ENCODE assay signal across 11 cellular contexts in genomic region chr12:11862794-11863193, GRCh38.
DNase-seq lines count a peak whose midpoint lies in the region; ATAC-seq and TF ChIP-seq lines count a peak whose summit lies in the region.
"Had no signal": no experiment of that assay in that cellular context is flagged by ENCODE, and none has a peak within 500 bp of the region (broad histone marks: within the 10 kb centered on the region; RNA-seq: fewer than 3 reads in every experiment).

No MANE protein-coding gene starts in this region.

- H3K4me1 Mint-ChIP-seq in activated naive CD8-positive, alpha-beta T cell treated with anti-CD3 and anti-CD28 coated beads, Interleukin-2, amount 50 U/mL, for 24 hours = peaks cover 19% of the 10 kb centered on the region
- no peaks in the 10 kb centered on the region for H3K4me1 Mint-ChIP-seq in activated naive CD8-positive, alpha-beta T cell treated with anti-CD3 and anti-CD28 coated beads for 36 hours
- H3K4me1 Mint-ChIP-seq in immature natural killer cell = peaks cover 6 to 20% of the 10 kb centered on the region in 2 donors
- H3K4me1 Mint-ChIP-seq in naive thymus-derived CD4-positive, alpha-beta T cell = peaks cover 0 to 43% (median 3%) of the 10 kb centered on the region in 7 donors

- H3K4me3 ChIP-seq in mesenchymal stem cell (ENCODE audit: insufficient read depth in 1 of 2, low read depth in 1 of 2, low read length in 2 of 2) (peak overlapping the region in 1 of 2 experiments; percentile 20), vagina (no peak overlapping the region)
- H3K4me3 ChIP-seq in naive thymus-derived CD4-positive, alpha-beta T cell (ENCODE audit: low read length) = no peak overlapping the region

- no peak overlapping the region for H3K23ac ChIP-seq in mesenchymal stem cell (ENCODE audit: low read length in 2 of 2)

- H2BK5ac ChIP-seq in mesenchymal stem cell (ENCODE audit: low read depth, low read length, poor library complexity, severe bottlenecking) = no peak overlapping the region

- peaks cover 33% of the 10 kb centered on the region for H3K79me1 ChIP-seq in mesenchymal stem cell (replicated peaks; ENCODE audit: low read length, poor library complexity, severe bottlenecking)

- H2BK12ac ChIP-seq in mesenchymal stem cell (ENCODE audit: low read length in 2 of 2) = no peak overlapping the region

- no peak overlapping the region for H3K4ac ChIP-seq in mesenchymal stem cell (ENCODE audit: low read depth in 1 of 2, low read length in 2 of 2)

- H3K36me3 ChIP-seq in mesenchymal stem cell (ENCODE audit: control insufficient read depth in 1 of 2, insufficient read depth in 2 of 2, low read depth in 1 of 2, low read length in 2 of 2) (peaks cover 7 to 26% of the 10 kb centered on the region in 2 experiments), vagina (no peaks in the 10 kb centered on the region)
- peaks cover 0 to 17% (median 0%) of the 10 kb centered on the region in 3 experiments for H3K36me3 ChIP-seq in naive thymus-derived CD4-positive, alpha-beta T cell (ENCODE audit: control insufficient read depth in 2 of 3, insufficient read depth in 3 of 3, low read length in 3 of 3)

- H3K27me3 ChIP-seq in mesenchymal stem cell (ENCODE audit: control insufficient read depth in 1 of 2, insufficient read depth in 1 of 2, low read length in 2 of 2) = no peaks in the 10 kb centered on the region
- H3K27me3 ChIP-seq in vagina = no peaks in the 10 kb centered on the region
- H3K27me3 ChIP-seq in naive thymus-derived CD4-positive, alpha-beta T cell (ENCODE audit: control insufficient read depth in 2 of 2, insufficient read depth in 2 of 2, low read length in 2 of 2) = no peaks in the 10 kb centered on the region

- H2BK120ac ChIP-seq in mesenchymal stem cell (ENCODE audit: low read depth, low read length) = no peak overlapping the region

- no peak overlapping the region for H3K4me2 ChIP-seq in mesenchymal stem cell (ENCODE audit: low read length, poor library complexity, severe bottlenecking)

- no peak overlapping the region for H3K18ac ChIP-seq in mesenchymal stem cell (ENCODE audit: low read depth in 1 of 2, low read length in 2 of 2)

- H3K4me3 Mint-ChIP-seq in activated naive CD8-positive, alpha-beta T cell treated with anti-CD3 and anti-CD28 coated beads, Interleukin-2, amount 50 U/mL, for 24 hours = no peak overlapping the region
- no peak overlapping the region for H3K4me3 Mint-ChIP-seq in activated naive CD8-positive, alpha-beta T cell treated with anti-CD3 and anti-CD28 coated beads for 36 hours
- H3K4me3 Mint-ChIP-seq in immature natural killer cell = no peak overlapping the region
- no peak overlapping the region for H3K4me3 Mint-ChIP-seq in naive thymus-derived CD4-positive, alpha-beta T cell
- H3K4me3 Mint-ChIP-seq: B cell had no signal

- WGBS in mesenchymal stem cell = 51% methylated on average over 4 of the region's 5 CpGs

- intact Hi-C loops in vagina (cut with DNase I) = no loop called here
- intact Hi-C loops in naive thymus-derived CD4-positive, alpha-beta T cell (cut with micrococcal nuclease) = loop anchor here in 1 of 2 donors (2.0 kb wide), 1 partner anchor 14 kb away; no protein-coding TSS in a partner anchor

- DNase-seq in activated naive CD8-positive, alpha-beta T cell treated with anti-CD3 and anti-CD28 coated beads, Interleukin-2, amount 50 U/mL, for 24 hours = no peak
- no peak for DNase-seq in activated naive CD8-positive, alpha-beta T cell treated with anti-CD3 and anti-CD28 coated beads for 36 hours
- DNase-seq in dermis blood vessel endothelial cell (peak; percentile 80), mesenchymal stem cell (peak; percentile 67), vagina (ENCODE audit: extremely low spot score in 2 of 2) (no peak), immature natural killer cell (no peak)
- no peak for DNase-seq in activated naive CD4-positive, alpha-beta T cell (lab: John Stamatoyannopoulos, UW)
- no peak for DNase-seq in naive thymus-derived CD4-positive, alpha-beta T cell
- DNase-seq: NCI-H2227 treated with DMSO at 0.1 percent for 48 hours had no signal

- no peak overlapping the region for H3K14ac ChIP-seq in mesenchymal stem cell (ENCODE audit: low read length in 2 of 2)

- TF ChIP-seq POLR2A in vagina (IDR thresholded peaks at IDR 0.05) = no peak

- H3K36me3 Mint-ChIP-seq in activated naive CD8-positive, alpha-beta T cell treated with anti-CD3 and anti-CD28 coated beads, Interleukin-2, amount 50 U/mL, for 24 hours (ENCODE audit: low read depth) = peaks cover 70% of the 10 kb centered on the region
- peaks cover 73% of the 10 kb centered on the region for H3K36me3 Mint-ChIP-seq in activated naive CD8-positive, alpha-beta T cell treated with anti-CD3 and anti-CD28 coated beads for 36 hours
- H3K36me3 Mint-ChIP-seq in immature natural killer cell = peaks cover 35 to 48% (median 41%) of the 10 kb centered on the region in 3 donors
- H3K36me3 Mint-ChIP-seq in naive thymus-derived CD4-positive, alpha-beta T cell = peaks cover 24 to 93% (median 87%) of the 10 kb centered on the region in 5 donors

- H3K27me3 Mint-ChIP-seq in activated naive CD8-positive, alpha-beta T cell treated with anti-CD3 and anti-CD28 coated beads, Interleukin-2, amount 50 U/mL, for 24 hours = no peaks in the 10 kb centered on the region
- no peaks in the 10 kb centered on the region for H3K27me3 Mint-ChIP-seq in activated naive CD8-positive, alpha-beta T cell treated with anti-CD3 and anti-CD28 coated beads for 36 hours
- no peaks in the 10 kb centered on the region for H3K27me3 Mint-ChIP-seq in immature natural killer cell (ENCODE audit: low read depth in 3 of 3)
- no peaks in the 10 kb centered on the region for H3K27me3 Mint-ChIP-seq in naive thymus-derived CD4-positive, alpha-beta T cell
- H3K27me3 Mint-ChIP-seq: B cell had no signal

- CTCF ChIA-PET in naive thymus-derived CD4-positive, alpha-beta T cell (lab: Charles Lee) = no interaction called here

- H2AFZ ChIP-seq in mesenchymal stem cell (ENCODE audit: low read depth, low read length) = no peak overlapping the region

- H2BK15ac ChIP-seq in mesenchymal stem cell (ENCODE audit: low read depth, poor library complexity, severe bottlenecking) = no peak overlapping the region

- H3K9me3 ChIP-seq in mesenchymal stem cell (ENCODE audit: control insufficient read depth, low read length) (peaks cover 14% of the 10 kb centered on the region), vagina (peaks cover 10% of the 10 kb centered on the region)
- peaks cover 0 to 8% (median 4%) of the 10 kb centered on the region in 3 experiments for H3K9me3 ChIP-seq in naive thymus-derived CD4-positive, alpha-beta T cell (ENCODE audit: control insufficient read depth in 2 of 3, low read length in 3 of 3)

- H3K9me3 Mint-ChIP-seq in activated naive CD8-positive, alpha-beta T cell treated with anti-CD3 and anti-CD28 coated beads, Interleukin-2, amount 50 U/mL, for 24 hours = peaks cover 14% of the 10 kb centered on the region
- peaks cover 10% of the 10 kb centered on the region for H3K9me3 Mint-ChIP-seq in activated naive CD8-positive, alpha-beta T cell treated with anti-CD3 and anti-CD28 coated beads for 36 hours
- peaks cover 2 to 18% (median 10%) of the 10 kb centered on the region in 6 donors for H3K9me3 Mint-ChIP-seq in immature natural killer cell
- H3K9me3 Mint-ChIP-seq in naive thymus-derived CD4-positive, alpha-beta T cell = peaks cover 0 to 36% (median 13%) of the 10 kb centered on the region in 11 donors

- TF ChIP-seq CTCF in vagina (IDR thresholded peaks at IDR 0.05) = no peak

- peak; percentile 53 for ATAC-seq in activated naive CD8-positive, alpha-beta T cell treated with anti-CD3 and anti-CD28 coated beads, Interleukin-2, amount 50 U/mL, for 24 hours
- no peak for ATAC-seq in naive thymus-derived CD4-positive, alpha-beta T cell
- ATAC-seq: HCT116 had no signal

- H4K91ac ChIP-seq in mesenchymal stem cell (ENCODE audit: low read length) = no peak overlapping the region

- no peak overlapping the region for H2AK5ac ChIP-seq in mesenchymal stem cell (ENCODE audit: low read length, severe bottlenecking)

- POLR2A ChIA-PET in naive thymus-derived CD4-positive, alpha-beta T cell (lab: Charles Lee) = no interaction called here

- peak overlapping the region; percentile 82 for H3K9ac ChIP-seq in mesenchymal stem cell (ENCODE audit: low read length)

- peak overlapping the region; percentile 20 for H3K27ac Mint-ChIP-seq in activated naive CD8-positive, alpha-beta T cell treated with anti-CD3 and anti-CD28 coated beads, Interleukin-2, amount 50 U/mL, for 24 hours
- H3K27ac Mint-ChIP-seq in activated naive CD8-positive, alpha-beta T cell treated with anti-CD3 and anti-CD28 coated beads for 36 hours = no peak overlapping the region
- H3K27ac Mint-ChIP-seq in immature natural killer cell = no peak overlapping the region
- peak overlapping the region in 1 of 9 donors; percentile 66 for H3K27ac Mint-ChIP-seq in naive thymus-derived CD4-positive, alpha-beta T cell
- H3K27ac Mint-ChIP-seq: B cell had no signal

- H4K8ac ChIP-seq in mesenchymal stem cell (ENCODE audit: low read length) = no peak overlapping the region

- peak overlapping the region; percentile 59 for H3K27ac ChIP-seq in mesenchymal stem cell (ENCODE audit: low read length, poor library complexity, severe bottlenecking)
- peak overlapping the region; percentile 64 for H3K27ac ChIP-seq in vagina
- no peak overlapping the region for H3K27ac ChIP-seq in naive thymus-derived CD4-positive, alpha-beta T cell (ENCODE audit: low read depth, low read length)

- H3K4me1 ChIP-seq in mesenchymal stem cell (ENCODE audit: control insufficient read depth, insufficient read depth, low read depth, low read length) = peaks cover 3% of the 10 kb centered on the region
- peaks cover 42% of the 10 kb centered on the region for H3K4me1 ChIP-seq in vagina
- H3K4me1 ChIP-seq in naive thymus-derived CD4-positive, alpha-beta T cell (ENCODE audit: control insufficient read depth in 2 of 2, insufficient read depth in 2 of 2, low read length in 2 of 2) = no peaks in the 10 kb centered on the region

Comparison
In these comparisons a context has a peak if more than half of its experiments do, and no peak if none do; other contexts are left out.
1. DNase-seq: peak in dermis blood vessel endothelial cell (single experiment) and mesenchymal stem cell (single experiment); none in activated naive CD8-positive, alpha-beta T cell treated with anti-CD3 and anti-CD28 coated beads, Interleukin-2, amount 50 U/mL, for 24 hours (single experiment), activated naive CD8-positive, alpha-beta T cell treated with anti-CD3 and anti-CD28 coated beads for 36 hours (single experiment), vagina (0 of 2), activated naive CD4-positive, alpha-beta T cell (0 of 4), immature natural killer cell (0 of 3) and naive thymus-derived CD4-positive, alpha-beta T cell (0 of 9).